In the genomic region with DNA sequence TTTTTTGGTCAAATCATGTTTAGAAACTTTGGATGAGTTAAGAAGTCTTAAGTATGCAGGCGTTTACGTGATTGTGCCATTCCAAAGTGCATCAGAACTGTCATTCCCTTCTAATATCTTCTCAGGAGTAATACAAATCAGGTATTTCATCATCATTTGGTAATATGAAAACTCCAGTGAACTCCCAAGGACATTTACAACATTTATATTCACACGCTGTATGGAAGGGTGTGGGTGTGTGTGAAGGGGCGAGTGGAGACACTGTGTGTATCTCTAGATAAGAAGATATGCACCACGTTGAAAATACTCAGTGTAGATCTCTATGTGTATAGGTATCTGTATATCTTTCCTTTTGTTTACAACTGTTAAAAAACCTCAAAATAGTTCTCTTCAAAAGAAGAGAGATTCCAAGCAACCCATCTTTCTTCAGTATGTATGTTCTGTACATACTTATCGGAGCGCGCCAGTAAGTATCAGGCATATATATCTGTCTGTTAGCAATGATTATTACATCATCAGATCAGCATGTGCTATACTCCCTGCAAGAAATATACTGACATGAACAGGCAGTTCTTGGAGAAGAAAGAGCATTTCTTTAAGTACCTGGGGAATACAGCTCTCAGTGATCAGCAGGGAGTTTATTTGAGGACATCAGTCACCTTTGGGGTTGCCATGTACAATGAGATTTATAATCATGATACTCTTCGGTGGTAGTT, we compare ENCODE assay signal across 2 cellular contexts.
TF ChIP-seq lines count a peak whose summit lies in the region.

No MANE protein-coding gene starts in this region.

TF ChIP-seq in IMR-90, 13 proteins besides CTCF, POLR2A, EP300 and RAD21:
- TF ChIP-seq MAZ (IDR thresholded peaks at IDR 0.05; ENCODE audit: borderline replicate concordance, low read depth, low read length) (no peak), FOS (IDR thresholded peaks at IDR 0.05; ENCODE audit: low read depth, low read length) (no peak), CEBPB (IDR thresholded peaks at IDR 0.05; ENCODE audit: low read depth, low read length) (peak; percentile 75)

TF ChIP-seq in K562, 482 proteins besides CTCF, POLR2A, EP300 and RAD21 (continues in another document):
- TF ChIP-seq PYGO2 (tag; IDR thresholded peaks at IDR 0.05) = no peak
- no peak for TF ChIP-seq NELFE (IDR thresholded peaks at IDR 0.05; ENCODE audit: insufficient read depth, insufficient read length)
- TF ChIP-seq, protein P1, sequence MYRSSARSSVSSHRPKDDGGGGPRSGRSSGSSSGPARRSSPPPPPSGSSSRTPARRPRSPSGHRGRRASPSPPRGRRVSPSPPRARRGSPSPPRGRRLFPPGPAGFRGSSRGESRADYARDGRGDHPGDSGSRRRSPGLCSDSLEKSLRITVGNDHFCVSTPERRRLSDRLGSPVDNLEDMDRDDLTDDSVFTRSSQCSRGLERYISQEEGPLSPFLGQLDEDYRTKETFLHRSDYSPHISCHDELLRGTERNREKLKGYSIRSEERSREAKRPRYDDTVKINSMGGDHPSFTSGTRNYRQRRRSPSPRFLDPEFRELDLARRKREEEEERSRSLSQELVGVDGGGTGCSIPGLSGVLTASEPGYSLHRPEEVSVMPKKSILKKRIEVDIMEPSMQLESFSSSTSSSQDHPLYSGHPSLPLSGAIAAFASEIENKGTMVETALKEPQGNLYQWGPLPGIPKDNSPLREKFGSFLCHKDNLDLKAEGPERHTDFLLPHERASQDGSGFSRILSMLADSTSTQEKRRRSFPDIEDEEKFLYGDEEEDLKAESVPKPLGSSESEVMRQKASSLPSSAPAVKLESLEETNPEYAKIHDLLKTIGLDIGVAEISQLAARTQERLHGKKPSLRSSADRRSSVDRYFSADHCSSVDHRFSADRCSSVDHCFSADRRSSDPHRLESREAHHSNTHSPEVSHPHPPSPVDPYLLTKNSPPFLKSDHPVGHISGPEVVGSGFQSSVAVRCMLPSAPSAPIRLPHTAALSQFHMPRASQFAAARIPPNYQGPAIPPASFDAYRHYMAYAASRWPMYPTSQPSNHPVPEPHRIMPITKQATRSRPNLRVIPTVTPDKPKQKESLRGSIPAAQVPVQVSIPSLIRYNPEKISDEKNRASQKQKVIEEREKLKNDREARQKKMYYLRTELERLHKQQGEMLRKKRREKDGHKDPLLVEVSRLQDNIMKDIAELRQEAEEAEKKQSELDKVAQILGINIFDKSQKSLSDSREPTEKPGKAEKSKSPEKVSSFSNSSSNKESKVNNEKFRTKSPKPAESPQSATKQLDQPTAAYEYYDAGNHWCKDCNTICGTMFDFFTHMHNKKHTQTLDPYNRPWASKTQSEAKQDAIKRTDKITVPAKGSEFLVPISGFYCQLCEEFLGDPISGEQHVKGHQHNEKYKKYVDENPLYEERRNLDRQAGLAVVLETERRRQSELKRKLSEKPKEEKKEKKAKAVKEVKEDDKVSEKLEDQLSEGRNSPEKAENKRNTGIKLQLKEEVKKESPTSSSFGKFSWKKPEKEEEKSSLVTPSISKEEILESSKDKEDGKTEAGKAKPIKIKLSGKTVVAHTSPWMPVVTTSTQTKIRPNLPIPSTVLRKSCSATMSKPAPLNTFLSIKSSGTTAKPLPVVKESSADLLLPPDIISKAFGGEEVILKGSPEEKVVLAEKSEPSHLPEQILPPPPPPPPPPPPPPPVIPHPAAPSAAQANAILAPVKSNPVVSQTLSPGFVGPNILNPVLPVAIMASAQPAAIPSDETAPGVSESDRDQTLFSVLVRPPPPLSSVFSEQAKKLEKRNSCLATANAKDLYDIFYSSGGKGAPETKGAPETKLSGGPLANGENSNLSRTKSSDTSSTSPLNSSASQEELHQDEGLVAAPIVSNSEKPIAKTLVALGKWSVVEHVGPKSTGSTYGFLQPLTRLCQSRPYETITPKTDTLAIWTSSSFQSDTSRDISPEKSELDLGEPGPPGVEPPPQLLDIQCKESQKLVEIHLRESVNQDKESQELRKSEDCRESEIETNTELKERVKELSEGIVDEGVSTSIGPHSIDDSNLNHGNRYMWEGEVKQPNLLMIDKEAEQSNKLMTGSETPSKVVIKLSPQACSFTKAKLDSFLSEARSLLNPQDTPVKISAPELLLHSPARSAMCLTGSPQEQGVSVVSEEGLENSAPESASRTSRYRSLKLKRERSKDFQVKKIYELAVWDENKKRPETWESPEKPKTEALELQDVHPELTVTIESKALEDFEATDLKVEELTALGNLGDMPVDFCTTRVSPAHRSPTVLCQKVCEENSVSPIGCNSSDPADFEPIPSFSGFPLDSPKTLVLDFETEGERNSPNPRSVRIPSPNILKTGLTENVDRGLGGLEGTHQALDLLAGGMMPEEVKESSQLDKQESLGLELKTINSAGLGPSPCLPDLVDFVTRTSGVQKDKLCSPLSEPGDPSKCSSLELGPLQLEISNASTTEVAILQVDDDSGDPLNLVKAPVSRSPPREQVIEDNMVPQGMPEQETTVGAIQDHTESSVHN (IDR thresholded peaks at IDR 0.05; ENCODE audit: borderline replicate concordance in 1 of 2, low read depth in 1 of 2) = no peak
- no peak for TF ChIP-seq PURB (CRISPR knock-in tag; IDR thresholded peaks at IDR 0.05; ENCODE audit: low read depth)
- TF ChIP-seq, protein P2, sequence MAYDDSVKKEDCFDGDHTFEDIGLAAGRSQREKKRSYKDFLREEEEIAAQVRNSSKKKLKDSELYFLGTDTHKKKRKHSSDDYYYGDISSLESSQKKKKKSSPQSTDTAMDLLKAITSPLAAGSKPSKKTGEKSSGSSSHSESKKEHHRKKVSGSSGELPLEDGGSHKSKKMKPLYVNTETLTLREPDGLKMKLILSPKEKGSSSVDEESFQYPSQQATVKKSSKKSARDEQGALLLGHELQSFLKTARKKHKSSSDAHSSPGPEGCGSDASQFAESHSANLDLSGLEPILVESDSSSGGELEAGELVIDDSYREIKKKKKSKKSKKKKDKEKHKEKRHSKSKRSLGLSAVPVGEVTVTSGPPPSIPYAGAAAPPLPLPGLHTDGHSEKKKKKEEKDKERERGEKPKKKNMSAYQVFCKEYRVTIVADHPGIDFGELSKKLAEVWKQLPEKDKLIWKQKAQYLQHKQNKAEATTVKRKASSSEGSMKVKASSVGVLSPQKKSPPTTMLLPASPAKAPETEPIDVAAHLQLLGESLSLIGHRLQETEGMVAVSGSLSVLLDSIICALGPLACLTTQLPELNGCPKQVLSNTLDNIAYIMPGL (CRISPR knock-in tag; IDR thresholded peaks at IDR 0.05) = no peak
- no peak for TF ChIP-seq NCOA1 (IDR thresholded peaks at IDR 0.05; ENCODE audit: low read depth)
- TF ChIP-seq JUN (IDR thresholded peaks at IDR 0.05; ENCODE audit: borderline replicate concordance, low read depth, low read length) = 0 out of 2 replicates have a peak, but pooled peaks have one; percentile 14
- TF ChIP-seq JUN (CRISPR knock-in tag; IDR thresholded peaks at IDR 0.05; ENCODE audit: borderline replicate concordance) = no peak
- no peak for TF ChIP-seq CBX5 (IDR thresholded peaks at IDR 0.05; ENCODE audit: borderline replicate concordance, low read depth)
- TF ChIP-seq, protein P3, sequence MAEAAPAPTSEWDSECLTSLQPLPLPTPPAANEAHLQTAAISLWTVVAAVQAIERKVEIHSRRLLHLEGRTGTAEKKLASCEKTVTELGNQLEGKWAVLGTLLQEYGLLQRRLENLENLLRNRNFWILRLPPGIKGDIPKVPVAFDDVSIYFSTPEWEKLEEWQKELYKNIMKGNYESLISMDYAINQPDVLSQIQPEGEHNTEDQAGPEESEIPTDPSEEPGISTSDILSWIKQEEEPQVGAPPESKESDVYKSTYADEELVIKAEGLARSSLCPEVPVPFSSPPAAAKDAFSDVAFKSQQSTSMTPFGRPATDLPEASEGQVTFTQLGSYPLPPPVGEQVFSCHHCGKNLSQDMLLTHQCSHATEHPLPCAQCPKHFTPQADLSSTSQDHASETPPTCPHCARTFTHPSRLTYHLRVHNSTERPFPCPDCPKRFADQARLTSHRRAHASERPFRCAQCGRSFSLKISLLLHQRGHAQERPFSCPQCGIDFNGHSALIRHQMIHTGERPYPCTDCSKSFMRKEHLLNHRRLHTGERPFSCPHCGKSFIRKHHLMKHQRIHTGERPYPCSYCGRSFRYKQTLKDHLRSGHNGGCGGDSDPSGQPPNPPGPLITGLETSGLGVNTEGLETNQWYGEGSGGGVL (CRISPR knock-in tag; IDR thresholded peaks at IDR 0.05) = no peak
- peak; percentile 32; the same call in 1 of the 2 replicates for TF ChIP-seq SOX6 (IDR thresholded peaks at IDR 0.05)
- TF ChIP-seq, protein P4, sequence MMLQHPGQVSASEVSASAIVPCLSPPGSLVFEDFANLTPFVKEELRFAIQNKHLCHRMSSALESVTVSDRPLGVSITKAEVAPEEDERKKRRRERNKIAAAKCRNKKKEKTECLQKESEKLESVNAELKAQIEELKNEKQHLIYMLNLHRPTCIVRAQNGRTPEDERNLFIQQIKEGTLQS (IDR thresholded peaks at IDR 0.05) = peak; percentile 88
- TF ChIP-seq, protein P4 (CRISPR knock-in tag; conservative IDR thresholded peaks at IDR 0.05) = no peak
- TF ChIP-seq TGIF2 (CRISPR knock-in tag; IDR thresholded peaks at IDR 0.05) = no peak
- TF ChIP-seq GTF2F1 (IDR thresholded peaks at IDR 0.05; ENCODE audit: low read depth, low read length) = no peak
- TF ChIP-seq ILK (tag; IDR thresholded peaks at IDR 0.05; ENCODE audit: borderline replicate concordance, low read depth) = no peak
- TF ChIP-seq, protein P5, sequence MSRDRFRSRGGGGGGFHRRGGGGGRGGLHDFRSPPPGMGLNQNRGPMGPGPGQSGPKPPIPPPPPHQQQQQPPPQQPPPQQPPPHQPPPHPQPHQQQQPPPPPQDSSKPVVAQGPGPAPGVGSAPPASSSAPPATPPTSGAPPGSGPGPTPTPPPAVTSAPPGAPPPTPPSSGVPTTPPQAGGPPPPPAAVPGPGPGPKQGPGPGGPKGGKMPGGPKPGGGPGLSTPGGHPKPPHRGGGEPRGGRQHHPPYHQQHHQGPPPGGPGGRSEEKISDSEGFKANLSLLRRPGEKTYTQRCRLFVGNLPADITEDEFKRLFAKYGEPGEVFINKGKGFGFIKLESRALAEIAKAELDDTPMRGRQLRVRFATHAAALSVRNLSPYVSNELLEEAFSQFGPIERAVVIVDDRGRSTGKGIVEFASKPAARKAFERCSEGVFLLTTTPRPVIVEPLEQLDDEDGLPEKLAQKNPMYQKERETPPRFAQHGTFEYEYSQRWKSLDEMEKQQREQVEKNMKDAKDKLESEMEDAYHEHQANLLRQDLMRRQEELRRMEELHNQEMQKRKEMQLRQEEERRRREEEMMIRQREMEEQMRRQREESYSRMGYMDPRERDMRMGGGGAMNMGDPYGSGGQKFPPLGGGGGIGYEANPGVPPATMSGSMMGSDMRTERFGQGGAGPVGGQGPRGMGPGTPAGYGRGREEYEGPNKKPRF (IDR thresholded peaks at IDR 0.05; ENCODE audit: low read depth, low read length) = no peak
- TF ChIP-seq MCM2 (IDR thresholded peaks at IDR 0.05; ENCODE audit: low read depth) = no peak
- TF ChIP-seq, protein P6, sequence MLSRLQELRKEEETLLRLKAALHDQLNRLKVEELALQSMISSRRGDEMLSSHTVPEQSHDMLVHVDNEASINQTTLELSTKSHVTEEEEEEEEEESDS (CRISPR knock-in tag; IDR thresholded peaks at IDR 0.05) = no peak
- 0 out of 2 replicates have a peak, but pooled peaks have one; percentile 47 for TF ChIP-seq MECOM (CRISPR knock-in tag; IDR thresholded peaks at IDR 0.05)
- TF ChIP-seq, protein P7, sequence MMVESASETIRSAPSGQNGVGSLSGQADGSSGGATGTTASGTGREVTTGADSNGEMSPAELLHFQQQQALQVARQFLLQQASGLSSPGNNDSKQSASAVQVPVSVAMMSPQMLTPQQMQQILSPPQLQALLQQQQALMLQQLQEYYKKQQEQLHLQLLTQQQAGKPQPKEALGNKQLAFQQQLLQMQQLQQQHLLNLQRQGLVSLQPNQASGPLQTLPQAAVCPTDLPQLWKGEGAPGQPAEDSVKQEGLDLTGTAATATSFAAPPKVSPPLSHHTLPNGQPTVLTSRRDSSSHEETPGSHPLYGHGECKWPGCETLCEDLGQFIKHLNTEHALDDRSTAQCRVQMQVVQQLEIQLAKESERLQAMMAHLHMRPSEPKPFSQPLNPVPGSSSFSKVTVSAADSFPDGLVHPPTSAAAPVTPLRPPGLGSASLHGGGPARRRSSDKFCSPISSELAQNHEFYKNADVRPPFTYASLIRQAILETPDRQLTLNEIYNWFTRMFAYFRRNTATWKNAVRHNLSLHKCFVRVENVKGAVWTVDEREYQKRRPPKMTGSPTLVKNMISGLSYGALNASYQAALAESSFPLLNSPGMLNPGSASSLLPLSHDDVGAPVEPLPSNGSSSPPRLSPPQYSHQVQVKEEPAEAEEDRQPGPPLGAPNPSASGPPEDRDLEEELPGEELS (CRISPR knock-in tag; IDR thresholded peaks at IDR 0.05; ENCODE audit: borderline replicate concordance) = no peak
- no peak for TF ChIP-seq KLF10 (CRISPR knock-in tag; IDR thresholded peaks at IDR 0.05)
- TF ChIP-seq, protein P8, sequence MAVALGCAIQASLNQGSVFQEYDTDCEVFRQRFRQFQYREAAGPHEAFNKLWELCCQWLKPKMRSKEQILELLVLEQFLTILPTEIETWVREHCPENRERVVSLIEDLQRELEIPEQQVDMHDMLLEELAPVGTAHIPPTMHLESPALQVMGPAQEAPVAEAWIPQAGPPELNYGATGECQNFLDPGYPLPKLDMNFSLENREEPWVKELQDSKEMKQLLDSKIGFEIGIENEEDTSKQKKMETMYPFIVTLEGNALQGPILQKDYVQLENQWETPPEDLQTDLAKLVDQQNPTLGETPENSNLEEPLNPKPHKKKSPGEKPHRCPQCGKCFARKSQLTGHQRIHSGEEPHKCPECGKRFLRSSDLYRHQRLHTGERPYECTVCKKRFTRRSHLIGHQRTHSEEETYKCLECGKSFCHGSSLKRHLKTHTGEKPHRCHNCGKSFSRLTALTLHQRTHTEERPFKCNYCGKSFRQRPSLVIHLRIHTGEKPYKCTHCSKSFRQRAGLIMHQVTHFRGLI (CRISPR knock-in tag; IDR thresholded peaks at IDR 0.05) = no peak
- TF ChIP-seq SIN3A (IDR thresholded peaks at IDR 0.05; ENCODE audit: borderline replicate concordance in 2 of 2, control insufficient read depth in 1 of 2, low read depth in 2 of 2, low read length in 2 of 2) = no peak
- TF ChIP-seq PTBP1 (IDR thresholded peaks at IDR 0.05; ENCODE audit: low read depth, low read length) = no peak
- TF ChIP-seq, protein P9, sequence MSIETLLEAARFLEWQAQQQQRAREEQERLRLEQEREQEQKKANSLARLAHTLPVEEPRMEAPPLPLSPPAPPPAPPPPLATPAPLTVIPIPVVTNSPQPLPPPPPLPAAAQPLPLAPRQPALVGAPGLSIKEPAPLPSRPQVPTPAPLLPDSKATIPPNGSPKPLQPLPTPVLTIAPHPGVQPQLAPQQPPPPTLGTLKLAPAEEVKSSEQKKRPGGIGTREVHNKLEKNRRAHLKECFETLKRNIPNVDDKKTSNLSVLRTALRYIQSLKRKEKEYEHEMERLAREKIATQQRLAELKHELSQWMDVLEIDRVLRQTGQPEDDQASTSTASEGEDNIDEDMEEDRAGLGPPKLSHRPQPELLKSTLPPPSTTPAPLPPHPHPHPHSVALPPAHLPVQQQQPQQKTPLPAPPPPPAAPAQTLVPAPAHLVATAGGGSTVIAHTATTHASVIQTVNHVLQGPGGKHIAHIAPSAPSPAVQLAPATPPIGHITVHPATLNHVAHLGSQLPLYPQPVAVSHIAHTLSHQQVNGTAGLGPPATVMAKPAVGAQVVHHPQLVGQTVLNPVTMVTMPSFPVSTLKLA (conservative IDR thresholded peaks at IDR 0.05) = no peak
- no peak for TF ChIP-seq SMAD2 (IDR thresholded peaks at IDR 0.05; ENCODE audit: low read depth, low read length)
- no peak for TF ChIP-seq KDM2B (CRISPR knock-in tag; IDR thresholded peaks at IDR 0.05)
- no peak for TF ChIP-seq CHD2 (IDR thresholded peaks at IDR 0.05; ENCODE audit: low read depth, low read length)
- no peak for TF ChIP-seq PHB (CRISPR knock-in tag; IDR thresholded peaks at IDR 0.05)
- TF ChIP-seq EP400 (IDR thresholded peaks at IDR 0.05) = 0 out of 2 replicates have a peak, but pooled peaks have one; percentile 29
- TF ChIP-seq C11orf30 (IDR thresholded peaks at IDR 0.05; ENCODE audit: low read depth) = no peak
- TF ChIP-seq ZNF316 (IDR thresholded peaks at IDR 0.05) = no peak
- TF ChIP-seq COPS2 (conservative IDR thresholded peaks at IDR 0.05) = no peak
- no peak for TF ChIP-seq POLR2AphosphoS2 (IDR thresholded peaks at IDR 0.05; ENCODE audit: low read length)
